ENCODE assay signal across 8 cellular contexts in the genomic region with DNA sequence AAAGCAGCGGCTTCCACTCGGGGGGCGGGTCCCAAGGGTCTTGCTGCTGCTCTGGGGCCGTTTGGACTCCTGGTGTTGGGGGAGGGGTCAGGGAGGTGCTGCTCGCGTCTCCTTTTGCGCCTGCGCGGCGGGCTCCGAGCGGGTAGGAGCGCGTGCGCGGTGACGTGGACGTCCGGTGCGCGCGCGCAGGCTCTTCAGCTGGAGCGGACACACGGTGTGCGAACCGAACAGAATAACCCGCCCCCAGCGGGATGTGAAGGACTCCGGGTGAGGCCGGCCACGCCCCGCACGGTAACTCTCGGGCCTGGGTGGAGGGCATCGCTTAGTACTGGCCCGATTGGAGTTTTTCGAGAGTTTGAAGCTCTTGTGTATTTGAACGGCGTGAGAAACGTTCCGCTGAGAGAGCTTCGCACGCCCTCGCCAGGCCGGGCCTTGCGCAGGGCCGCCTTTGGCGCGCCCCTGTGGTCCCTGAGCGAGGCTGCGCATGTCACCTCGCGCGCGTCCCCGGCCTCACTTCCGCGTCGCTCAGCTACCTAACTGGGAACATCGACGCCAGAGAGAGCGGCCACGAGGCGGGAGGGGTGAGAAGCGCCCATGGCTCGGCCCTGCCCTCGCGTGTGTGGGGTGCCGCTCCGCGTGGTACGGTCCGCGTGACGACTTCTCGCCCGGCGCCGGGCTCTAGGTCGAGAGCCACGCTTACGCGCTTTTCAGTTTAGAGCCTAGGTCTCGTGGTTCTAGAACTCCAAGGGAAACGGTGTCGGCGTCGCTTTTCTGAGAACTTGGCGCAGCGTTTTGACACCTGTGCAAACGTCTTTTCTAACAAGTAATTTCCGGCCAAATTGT. TPM values are rescaled to one million over a fixed set of nuclear protein-coding genes. Genes with fewer than 3 reads are reported as not detected.
DNase-seq lines count a peak whose midpoint lies in the region; ATAC-seq and TF ChIP-seq lines count a peak whose summit lies in the region.

Gene MGA, plus strand, starts transcription at position 171 of the 843 bp plus-strand sequence.

- TF ChIP-seq CTCF in HL-60 (IDR thresholded peaks at IDR 0.05; ENCODE audit: insufficient read depth, low read length) (no peak), mucosa of descending colon (IDR thresholded peaks at IDR 0.05) (no peak)

- no peaks in the 10 kb centered on the region for H3K36me3 ChIP-seq in mucosa of descending colon (ENCODE audit: low read depth)

- intact Hi-C loops in mucosa of descending colon (cut with DNase I, micrococcal nuclease), result no loop called here

- no peaks in the 10 kb centered on the region for H3K9me3 ChIP-seq in mucosa of descending colon

- H3K4me1 ChIP-seq in mucosa of descending colon (ENCODE audit: low read depth), result peaks cover 8% of the 10 kb centered on the region

- H3K4me3 ChIP-seq in HL-60 (replicated peaks; ENCODE audit: insufficient read depth, low read length) (peak within 1 kb of the TSS; percentile 53), mucosa of descending colon (peak within 1 kb of the TSS; percentile 15)

- peak; percentile 80 for DNase-seq in CMK (ENCODE audit: low read depth)
- peak; percentile 87 to 93 for DNase-seq in HL-60 (ENCODE audit: low read depth in 1 of 2, low spot score in 1 of 2)
- DNase-seq in NOMO-1 (lab: John Stamatoyannopoulos, UW; ENCODE audit: unreplicated experiment in 2 of 2), result peak; percentile 80 to 85
- peak; percentile 89 for DNase-seq in activated T-cell treated with anti-CD3 and anti-CD28 coated beads for 1 hour (ENCODE audit: low read depth)
- DNase-seq in epithelial cell of prostate (ENCODE audit: low read depth, low spot score), result peak; percentile 56
- DNase-seq in mucosa of descending colon, result peak; percentile 92 to 96 (median 93)
- peak; percentile 81 for DNase-seq in stimulated activated CD8-positive, alpha-beta memory T cell treated with anti-CD3 and anti-CD28 coated beads, Interleukin-4, amount 100 ng/mL, for 24 hours (ENCODE audit: low read depth)

- ATAC-seq in GM19455 (IDR thresholded peaks at IDR 0.05; ENCODE audit: unreplicated experiment) (peak; percentile 76), mucosa of descending colon (peak; percentile 95)

- peak within 1 kb of the TSS; percentile 93 for H3K27ac ChIP-seq in HL-60 (replicated peaks)
- H3K27ac ChIP-seq in epithelial cell of prostate, result peak within 1 kb of the TSS; percentile 82

- H3K27me3 ChIP-seq in HL-60 (ENCODE audit: insufficient read depth, poor library complexity, severe bottlenecking), result no peaks in the 10 kb centered on the region

RNA-seq across cellular contexts. Expression of gene MGA, which starts in this region (rescaled TPM):
- 10 to 100 TPM; 29.1 to 50.5 (median 29.2) TPM for total RNA-seq in mucosa of descending colon

Comparison
In these comparisons a context has a peak if more than half of its experiments do, and no peak if none do; other contexts are left out.
1. Peak in every context shown above with its lines: DNase-seq, ATAC-seq, H3K4me3 ChIP-seq and H3K27ac ChIP-seq.